ENCODE assay signal across 30 cellular contexts in genomic region chr12:130011611-130012385, GRCh38.
"Had no signal": no experiment of that assay in that cellular context is flagged by ENCODE, and none has a peak within 500 bp of the region (broad histone marks: within the 10 kb centered on the region; RNA-seq: fewer than 3 reads in every experiment).

No MANE protein-coding gene starts in this region.

- H3K36me3 ChIP-seq: left lung, lower lobe of right lung, pancreas, prostate gland, stomach, thyroid gland, transverse colon, upper lobe of left lung, vagina had no signal

- DNase-seq: immature natural killer cell; kidney; left colon; left lung; lower lobe of right lung; mammary epithelial cell; mesenchymal stem cell; naive B cell; natural killer cell; nucleus accumbens; pancreas; posterior cingulate gyrus; retina; right cardiac atrium; stimulated activated CD4-positive, alpha-beta T cell treated with anti-CD3 and anti-CD28 coated beads, Interleukin-12 subunit alpha, Interleukin-12 subunit beta, amount 100 ng/mL, for 4 hours; stimulated activated CD4-positive, alpha-beta T cell treated with anti-CD3 and anti-CD28 coated beads, Interleukin-15, amount 100 ng/mL, for 24 hours; stimulated activated CD4-positive, alpha-beta T cell treated with anti-CD3 and anti-CD28 coated beads, Interleukin-2, amount 100 ng/mL, for 24 hours; stimulated activated CD4-positive, alpha-beta T cell treated with anti-CD3 and anti-CD28 coated beads, Interleukin-4, amount 100 ng/mL, for 1 hour; stimulated activated naive B cell treated with anti-CD40 and anti-IgM and Interleukin-4, amounts not matched to agents 10 μg/mL and 1 μg/mL and 100 μg/mL, for 72 hours; stimulated activated naive CD8-positive, alpha-beta T cell treated with anti-CD3 and anti-CD28 coated beads, Interleukin-15, Interleukin-2, amounts not matched to agents 100 U/mL and 50 U/mL, for 24 hours; testis; thyroid gland; transverse colon; upper lobe of left lung had no signal

- H3K4me1 Mint-ChIP-seq: immature natural killer cell; naive B cell; natural killer cell; stimulated activated naive B cell treated with anti-CD40 and anti-IgM and Interleukin-4, amounts not matched to agents 10 μg/mL and 1 μg/mL and 100 μg/mL, for 72 hours had no signal

- H3K9me3 ChIP-seq: left lung, lower lobe of right lung, pancreas, prostate gland, stomach, testis, thyroid gland, transverse colon, upper lobe of left lung, vagina had no signal

- H3K4me3 Mint-ChIP-seq: immature natural killer cell; naive B cell; natural killer cell; stimulated activated naive B cell treated with anti-CD40 and anti-IgM and Interleukin-4, amounts not matched to agents 10 μg/mL and 1 μg/mL and 100 μg/mL, for 72 hours had no signal

- H3K9me3 Mint-ChIP-seq: immature natural killer cell; natural killer cell; stimulated activated naive B cell treated with anti-CD40 and anti-IgM and Interleukin-4, amounts not matched to agents 10 μg/mL and 1 μg/mL and 100 μg/mL, for 72 hours had no signal

- FAIRE-seq: islet of Langerhans, kidney, pancreas had no signal

- ATAC-seq: left colon; left lung; lower lobe of right lung; natural killer cell; pancreas; right cardiac atrium; sciatic nerve; stimulated activated naive B cell treated with anti-CD40 and anti-IgM and Interleukin-4, amounts not matched to agents 10 μg/mL and 1 μg/mL and 100 μg/mL, for 72 hours; stimulated activated naive CD8-positive, alpha-beta T cell treated with anti-CD3 and anti-CD28 coated beads, Interleukin-15, Interleukin-2, amounts not matched to agents 100 U/mL and 50 U/mL, for 24 hours had no signal

- H3K27ac ChIP-seq: left lung, lower lobe of right lung, pancreas, prostate gland, skin epidermis, stomach, testis, thyroid gland, transverse colon, upper lobe of left lung, vagina had no signal

- H3K4me3 ChIP-seq: left lung, lower lobe of right lung, pancreas, prostate gland, skin epidermis, stomach, testis, thyroid gland, transverse colon, upper lobe of left lung, vagina had no signal

- H3K4me1 ChIP-seq: left lung, lower lobe of right lung, pancreas, prostate gland, testis, thyroid gland, upper lobe of left lung, vagina had no signal

- H3K27me3 ChIP-seq: testis, thyroid gland, upper lobe of left lung, vagina had no signal

- H3K27ac Mint-ChIP-seq: naive B cell; natural killer cell; stimulated activated naive B cell treated with anti-CD40 and anti-IgM and Interleukin-4, amounts not matched to agents 10 μg/mL and 1 μg/mL and 100 μg/mL, for 72 hours had no signal

- H3K36me3 Mint-ChIP-seq: immature natural killer cell; naive B cell; natural killer cell; stimulated activated naive B cell treated with anti-CD40 and anti-IgM and Interleukin-4, amounts not matched to agents 10 μg/mL and 1 μg/mL and 100 μg/mL, for 72 hours had no signal
